ENCODE assay signal across 2 cellular contexts in the genomic region with DNA sequence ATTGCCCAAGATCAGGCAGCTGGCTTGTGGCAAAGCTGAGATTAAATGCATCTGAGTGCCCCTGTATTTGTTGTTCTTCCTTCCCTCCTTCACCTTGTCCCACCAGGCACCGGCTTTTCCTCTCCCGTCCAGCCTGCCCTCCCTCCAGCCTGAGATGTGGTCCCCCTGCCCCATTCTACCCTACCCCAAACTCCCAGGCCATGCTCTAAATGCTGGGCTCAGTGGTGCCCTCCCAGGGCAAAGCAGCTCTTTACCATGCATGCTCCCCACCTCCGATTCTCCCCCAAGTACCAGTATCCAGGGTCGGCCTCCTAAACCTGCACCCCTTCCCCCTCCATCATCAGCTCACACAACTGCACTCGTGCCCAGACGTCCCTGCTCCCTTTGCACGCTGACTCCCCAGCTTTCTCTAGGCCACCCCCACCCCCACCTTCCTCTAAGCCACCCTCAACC.
A peak's percentile ranks its signal among the peaks of the same experiment; 100 is the strongest.
TF ChIP-seq lines count a peak whose summit lies in the region.

No MANE protein-coding gene starts in this region.

TF ChIP-seq in HEK293, 187 proteins besides CTCF, POLR2A, EP300 and RAD21:
- TF ChIP-seq, protein P1, sequence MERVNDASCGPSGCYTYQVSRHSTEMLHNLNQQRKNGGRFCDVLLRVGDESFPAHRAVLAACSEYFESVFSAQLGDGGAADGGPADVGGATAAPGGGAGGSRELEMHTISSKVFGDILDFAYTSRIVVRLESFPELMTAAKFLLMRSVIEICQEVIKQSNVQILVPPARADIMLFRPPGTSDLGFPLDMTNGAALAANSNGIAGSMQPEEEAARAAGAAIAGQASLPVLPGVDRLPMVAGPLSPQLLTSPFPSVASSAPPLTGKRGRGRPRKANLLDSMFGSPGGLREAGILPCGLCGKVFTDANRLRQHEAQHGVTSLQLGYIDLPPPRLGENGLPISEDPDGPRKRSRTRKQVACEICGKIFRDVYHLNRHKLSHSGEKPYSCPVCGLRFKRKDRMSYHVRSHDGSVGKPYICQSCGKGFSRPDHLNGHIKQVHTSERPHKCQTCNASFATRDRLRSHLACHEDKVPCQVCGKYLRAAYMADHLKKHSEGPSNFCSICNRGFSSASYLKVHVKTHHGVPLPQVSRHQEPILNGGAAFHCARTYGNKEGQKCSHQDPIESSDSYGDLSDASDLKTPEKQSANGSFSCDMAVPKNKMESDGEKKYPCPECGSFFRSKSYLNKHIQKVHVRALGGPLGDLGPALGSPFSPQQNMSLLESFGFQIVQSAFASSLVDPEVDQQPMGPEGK (tag by site-specific recombination; IDR thresholded peaks at IDR 0.05), result 0 out of 2 replicates have a peak, but pooled peaks have one; percentile 15
- TF ChIP-seq ZNF555 (tag by site-specific recombination; conservative IDR thresholded peaks at IDR 0.05), result no peak
- TF ChIP-seq ZSCAN23 (tag by site-specific recombination; IDR thresholded peaks at IDR 0.05), result no peak

TF ChIP-seq in K562, 482 proteins besides CTCF, POLR2A, EP300 and RAD21 (continues in another document):
- TF ChIP-seq, protein P2, sequence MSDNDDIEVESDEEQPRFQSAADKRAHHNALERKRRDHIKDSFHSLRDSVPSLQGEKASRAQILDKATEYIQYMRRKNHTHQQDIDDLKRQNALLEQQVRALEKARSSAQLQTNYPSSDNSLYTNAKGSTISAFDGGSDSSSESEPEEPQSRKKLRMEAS (CRISPR knock-in tag; IDR thresholded peaks at IDR 0.05), result no peak
- 0 out of 2 replicates have a peak, but pooled peaks have one; percentile 73 for TF ChIP-seq SREBF2 (CRISPR knock-in tag; IDR thresholded peaks at IDR 0.05)
- TF ChIP-seq MTF1 (CRISPR knock-in tag; IDR thresholded peaks at IDR 0.05; ENCODE audit: borderline replicate concordance), result no peak
- TF ChIP-seq, protein P3, sequence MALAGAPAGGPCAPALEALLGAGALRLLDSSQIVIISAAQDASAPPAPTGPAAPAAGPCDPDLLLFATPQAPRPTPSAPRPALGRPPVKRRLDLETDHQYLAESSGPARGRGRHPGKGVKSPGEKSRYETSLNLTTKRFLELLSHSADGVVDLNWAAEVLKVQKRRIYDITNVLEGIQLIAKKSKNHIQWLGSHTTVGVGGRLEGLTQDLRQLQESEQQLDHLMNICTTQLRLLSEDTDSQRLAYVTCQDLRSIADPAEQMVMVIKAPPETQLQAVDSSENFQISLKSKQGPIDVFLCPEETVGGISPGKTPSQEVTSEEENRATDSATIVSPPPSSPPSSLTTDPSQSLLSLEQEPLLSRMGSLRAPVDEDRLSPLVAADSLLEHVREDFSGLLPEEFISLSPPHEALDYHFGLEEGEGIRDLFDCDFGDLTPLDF (CRISPR knock-in tag; IDR thresholded peaks at IDR 0.05), result no peak
- TF ChIP-seq POLR2H (tag; IDR thresholded peaks at IDR 0.05; ENCODE audit: low read depth), result no peak
- peak; percentile 57 for TF ChIP-seq KAT7 (CRISPR knock-in tag; IDR thresholded peaks at IDR 0.05; ENCODE audit: borderline replicate concordance)
- 0 out of 2 replicates have a peak, but pooled peaks have one; percentile 5 for TF ChIP-seq ZNF583 (CRISPR knock-in tag; IDR thresholded peaks at IDR 0.05)
- TF ChIP-seq ZNF12 (CRISPR knock-in tag; IDR thresholded peaks at IDR 0.05), result 0 out of 2 replicates have a peak, but pooled peaks have one; percentile 32
- no peak for TF ChIP-seq TOE1 (IDR thresholded peaks at IDR 0.05; ENCODE audit: borderline replicate concordance)
- TF ChIP-seq TOE1 (CRISPR knock-in tag; IDR thresholded peaks at IDR 0.05; ENCODE audit: borderline replicate concordance, low read depth), result 0 out of 2 replicates have a peak, but pooled peaks have one; percentile 50
- TF ChIP-seq ZFPM2 (CRISPR knock-in tag; IDR thresholded peaks at IDR 0.05), result 0 out of 2 replicates have a peak, but pooled peaks have one; percentile 2
- TF ChIP-seq, protein P4, sequence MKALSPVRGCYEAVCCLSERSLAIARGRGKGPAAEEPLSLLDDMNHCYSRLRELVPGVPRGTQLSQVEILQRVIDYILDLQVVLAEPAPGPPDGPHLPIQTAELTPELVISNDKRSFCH (CRISPR knock-in tag; IDR thresholded peaks at IDR 0.05), result no peak
- TF ChIP-seq, protein P4 (tag; IDR thresholded peaks at IDR 0.05), result peak; percentile 12; the same call in 1 of the 2 replicates
- TF ChIP-seq OTX1 (CRISPR knock-in tag; IDR thresholded peaks at IDR 0.05), result peak; percentile 84; the same call in 1 of the 2 replicates
- no peak for TF ChIP-seq HMG20A (CRISPR knock-in tag; conservative IDR thresholded peaks at IDR 0.05)
- no peak for TF ChIP-seq DMBX1 (CRISPR knock-in tag; IDR thresholded peaks at IDR 0.05; ENCODE audit: borderline replicate concordance)
- TF ChIP-seq SUPT5H (IDR thresholded peaks at IDR 0.05), result peak; percentile 47; the same call in 1 of the 2 replicates
- TF ChIP-seq POLR2AphosphoS5 (IDR thresholded peaks at IDR 0.05; ENCODE audit: control insufficient read depth, insufficient read depth, low read depth, low read length), result 0 out of 2 replicates have a peak, but pooled peaks have one; percentile 3
- peak; percentile 65 for TF ChIP-seq POLR2G (IDR thresholded peaks at IDR 0.05; ENCODE audit: low read depth, low read length)
- TF ChIP-seq, protein P5, sequence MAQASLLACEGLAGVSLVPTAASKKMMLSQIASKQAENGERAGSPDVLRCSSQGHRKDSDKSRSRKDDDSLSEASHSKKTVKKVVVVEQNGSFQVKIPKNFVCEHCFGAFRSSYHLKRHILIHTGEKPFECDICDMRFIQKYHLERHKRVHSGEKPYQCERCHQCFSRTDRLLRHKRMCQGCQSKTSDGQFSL (CRISPR knock-in tag; IDR thresholded peaks at IDR 0.05), result 0 out of 2 replicates have a peak, but pooled peaks have one; percentile 54
- TF ChIP-seq, protein P5 (tag; IDR thresholded peaks at IDR 0.05), result no peak
- TF ChIP-seq NFRKB (IDR thresholded peaks at IDR 0.05; ENCODE audit: low read depth), result peak; percentile 12; the same call in 1 of the 2 replicates
- 0 out of 2 replicates have a peak, but pooled peaks have one; percentile 9 for TF ChIP-seq ZNF76 (CRISPR knock-in tag; IDR thresholded peaks at IDR 0.05; ENCODE audit: borderline replicate concordance)
- TF ChIP-seq ELF4 (CRISPR knock-in tag; IDR thresholded peaks at IDR 0.05), result 0 out of 2 replicates have a peak, but pooled peaks have one; percentile 60
- 0 out of 2 replicates have a peak, but pooled peaks have one; percentile 55 for TF ChIP-seq ZBTB1 (CRISPR knock-in tag; IDR thresholded peaks at IDR 0.05; ENCODE audit: borderline replicate concordance, low read depth)
- TF ChIP-seq, protein P1 (CRISPR knock-in tag; IDR thresholded peaks at IDR 0.05; ENCODE audit: borderline replicate concordance), result 0 out of 2 replicates have a peak, but pooled peaks have one; percentile 69
- 0 out of 2 replicates have a peak, but pooled peaks have one; percentile 3 for TF ChIP-seq HIVEP1 (CRISPR knock-in tag; IDR thresholded peaks at IDR 0.05)
- TF ChIP-seq, protein P6, sequence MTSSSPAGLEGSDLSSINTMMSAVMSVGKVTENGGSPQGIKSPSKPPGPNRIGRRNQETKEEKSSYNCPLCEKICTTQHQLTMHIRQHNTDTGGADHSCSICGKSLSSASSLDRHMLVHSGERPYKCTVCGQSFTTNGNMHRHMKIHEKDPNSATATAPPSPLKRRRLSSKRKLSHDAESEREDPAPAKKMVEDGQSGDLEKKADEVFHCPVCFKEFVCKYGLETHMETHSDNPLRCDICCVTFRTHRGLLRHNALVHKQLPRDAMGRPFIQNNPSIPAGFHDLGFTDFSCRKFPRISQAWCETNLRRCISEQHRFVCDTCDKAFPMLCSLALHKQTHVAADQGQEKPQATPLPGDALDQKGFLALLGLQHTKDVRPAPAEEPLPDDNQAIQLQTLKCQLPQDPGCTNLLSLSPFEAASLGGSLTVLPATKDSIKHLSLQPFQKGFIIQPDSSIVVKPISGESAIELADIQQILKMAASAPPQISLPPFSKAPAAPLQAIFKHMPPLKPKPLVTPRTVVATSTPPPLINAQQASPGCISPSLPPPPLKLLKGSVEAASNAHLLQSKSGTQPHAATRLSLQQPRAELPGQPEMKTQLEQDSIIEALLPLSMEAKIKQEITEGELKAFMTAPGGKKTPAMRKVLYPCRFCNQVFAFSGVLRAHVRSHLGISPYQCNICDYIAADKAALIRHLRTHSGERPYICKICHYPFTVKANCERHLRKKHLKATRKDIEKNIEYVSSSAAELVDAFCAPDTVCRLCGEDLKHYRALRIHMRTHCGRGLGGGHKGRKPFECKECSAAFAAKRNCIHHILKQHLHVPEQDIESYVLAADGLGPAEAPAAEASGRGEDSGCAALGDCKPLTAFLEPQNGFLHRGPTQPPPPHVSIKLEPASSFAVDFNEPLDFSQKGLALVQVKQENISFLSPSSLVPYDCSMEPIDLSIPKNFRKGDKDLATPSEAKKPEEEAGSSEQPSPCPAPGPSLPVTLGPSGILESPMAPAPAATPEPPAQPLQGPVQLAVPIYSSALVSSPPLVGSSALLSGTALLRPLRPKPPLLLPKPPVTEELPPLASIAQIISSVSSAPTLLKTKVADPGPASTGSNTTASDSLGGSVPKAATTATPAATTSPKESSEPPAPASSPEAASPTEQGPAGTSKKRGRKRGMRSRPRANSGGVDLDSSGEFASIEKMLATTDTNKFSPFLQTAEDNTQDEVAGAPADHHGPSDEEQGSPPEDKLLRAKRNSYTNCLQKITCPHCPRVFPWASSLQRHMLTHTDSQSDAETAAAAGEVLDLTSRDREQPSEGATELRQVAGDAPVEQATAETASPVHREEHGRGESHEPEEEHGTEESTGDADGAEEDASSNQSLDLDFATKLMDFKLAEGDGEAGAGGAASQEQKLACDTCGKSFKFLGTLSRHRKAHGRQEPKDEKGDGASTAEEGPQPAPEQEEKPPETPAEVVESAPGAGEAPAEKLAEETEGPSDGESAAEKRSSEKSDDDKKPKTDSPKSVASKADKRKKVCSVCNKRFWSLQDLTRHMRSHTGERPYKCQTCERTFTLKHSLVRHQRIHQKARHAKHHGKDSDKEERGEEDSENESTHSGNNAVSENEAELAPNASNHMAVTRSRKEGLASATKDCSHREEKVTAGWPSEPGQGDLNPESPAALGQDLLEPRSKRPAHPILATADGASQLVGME (CRISPR knock-in tag; IDR thresholded peaks at IDR 0.05), result 0 out of 2 replicates have a peak, but pooled peaks have one; percentile 17
- TF ChIP-seq ZEB2 (IDR thresholded peaks at IDR 0.05), result peak; percentile 12; the same call in 1 of the 2 replicates
- no peak for TF ChIP-seq GABPB2 (CRISPR knock-in tag; conservative IDR thresholded peaks at IDR 0.05)
- TF ChIP-seq, protein P7, sequence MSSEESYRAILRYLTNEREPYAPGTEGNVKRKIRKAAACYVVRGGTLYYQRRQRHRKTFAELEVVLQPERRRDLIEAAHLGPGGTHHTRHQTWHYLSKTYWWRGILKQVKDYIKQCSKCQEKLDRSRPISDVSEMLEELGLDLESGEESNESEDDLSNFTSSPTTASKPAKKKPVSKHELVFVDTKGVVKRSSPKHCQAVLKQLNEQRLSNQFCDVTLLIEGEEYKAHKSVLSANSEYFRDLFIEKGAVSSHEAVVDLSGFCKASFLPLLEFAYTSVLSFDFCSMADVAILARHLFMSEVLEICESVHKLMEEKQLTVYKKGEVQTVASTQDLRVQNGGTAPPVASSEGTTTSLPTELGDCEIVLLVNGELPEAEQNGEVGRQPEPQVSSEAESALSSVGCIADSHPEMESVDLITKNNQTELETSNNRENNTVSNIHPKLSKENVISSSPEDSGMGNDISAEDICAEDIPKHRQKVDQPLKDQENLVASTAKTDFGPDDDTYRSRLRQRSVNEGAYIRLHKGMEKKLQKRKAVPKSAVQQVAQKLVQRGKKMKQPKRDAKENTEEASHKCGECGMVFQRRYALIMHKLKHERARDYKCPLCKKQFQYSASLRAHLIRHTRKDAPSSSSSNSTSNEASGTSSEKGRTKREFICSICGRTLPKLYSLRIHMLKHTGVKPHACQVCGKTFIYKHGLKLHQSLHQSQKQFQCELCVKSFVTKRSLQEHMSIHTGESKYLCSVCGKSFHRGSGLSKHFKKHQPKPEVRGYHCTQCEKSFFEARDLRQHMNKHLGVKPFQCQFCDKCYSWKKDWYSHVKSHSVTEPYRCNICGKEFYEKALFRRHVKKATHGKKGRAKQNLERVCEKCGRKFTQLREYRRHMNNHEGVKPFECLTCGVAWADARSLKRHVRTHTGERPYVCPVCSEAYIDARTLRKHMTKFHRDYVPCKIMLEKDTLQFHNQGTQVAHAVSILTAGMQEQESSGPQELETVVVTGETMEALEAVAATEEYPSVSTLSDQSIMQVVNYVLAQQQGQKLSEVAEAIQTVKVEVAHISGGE (CRISPR knock-in tag; IDR thresholded peaks at IDR 0.05), result no peak
- peak; percentile 26 for TF ChIP-seq RBBP5 (IDR thresholded peaks at IDR 0.05; ENCODE audit: borderline replicate concordance, insufficient read depth, low read length, poor library complexity, severe bottlenecking)
- no peak for TF ChIP-seq CREB1 (IDR thresholded peaks at IDR 0.05)
- TF ChIP-seq CREB1 (CRISPR knock-in tag; IDR thresholded peaks at IDR 0.05), result 0 out of 2 replicates have a peak, but pooled peaks have one; percentile 13
- peak; percentile 55 for TF ChIP-seq POLR2B (IDR thresholded peaks at IDR 0.05; ENCODE audit: low read depth, partially characterized antibody)
- no peak for TF ChIP-seq CREBBP (IDR thresholded peaks at IDR 0.05; ENCODE audit: low read depth, low read length)
- 0 out of 2 replicates have a peak, but pooled peaks have one; percentile 42 for TF ChIP-seq ZNF830 (CRISPR knock-in tag; IDR thresholded peaks at IDR 0.05)
- TF ChIP-seq CEBPB (tag; IDR thresholded peaks at IDR 0.05), result peak; percentile 5
- 0 out of 2 replicates have a peak, but pooled peaks have one; percentile 22 for TF ChIP-seq LCOR (CRISPR knock-in tag; IDR thresholded peaks at IDR 0.05)
- TF ChIP-seq, protein P8, sequence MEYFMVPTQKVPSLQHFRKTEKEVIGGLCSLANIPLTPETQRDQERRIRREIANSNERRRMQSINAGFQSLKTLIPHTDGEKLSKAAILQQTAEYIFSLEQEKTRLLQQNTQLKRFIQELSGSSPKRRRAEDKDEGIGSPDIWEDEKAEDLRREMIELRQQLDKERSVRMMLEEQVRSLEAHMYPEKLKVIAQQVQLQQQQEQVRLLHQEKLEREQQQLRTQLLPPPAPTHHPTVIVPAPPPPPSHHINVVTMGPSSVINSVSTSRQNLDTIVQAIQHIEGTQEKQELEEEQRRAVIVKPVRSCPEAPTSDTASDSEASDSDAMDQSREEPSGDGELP (CRISPR knock-in tag; IDR thresholded peaks at IDR 0.05; ENCODE audit: borderline replicate concordance), result peak; percentile 54; the same call in 1 of the 2 replicates
